ENCODE assay signal across 14 cellular contexts in genomic region chr3:134630506-134630905, GRCh38. TPM values are rescaled to one million over a fixed set of nuclear protein-coding genes. Genes with fewer than 3 reads are reported as not detected.
DNase-seq lines count a peak whose midpoint lies in the region; ATAC-seq and TF ChIP-seq lines count a peak whose summit lies in the region.
"Had no signal": no experiment of that assay in that cellular context is flagged by ENCODE, and none has a peak within 500 bp of the region (broad histone marks: within the 10 kb centered on the region; RNA-seq: fewer than 3 reads in every experiment).

No MANE protein-coding gene starts in this region.

- intact Hi-C loops in PC-9 (cut with micrococcal nuclease; ENCODE audit: unreplicated experiment), result no loop called here

- POLR2A ChIA-PET in AG04450 (lab: Yijun Ruan, JAX), result no interaction called here
- POLR2A ChIA-PET in PC-9 (lab: Charles Lee; ENCODE audit: unreplicated experiment), result no interaction called here

- peak; percentile 71 for TF ChIP-seq CTCF in AG04450 (IDR thresholded peaks at IDR 0.05; ENCODE audit: low read depth, low read length)
- TF ChIP-seq CTCF in GM12875 (IDR thresholded peaks at IDR 0.05; ENCODE audit: borderline replicate concordance, insufficient read depth, low read depth, low read length), result peak; percentile 38; the same call in 1 of the 2 replicates
- peak; percentile 46; the same call in 1 of the 2 replicates for TF ChIP-seq CTCF in PC-9 (conservative IDR thresholded peaks at IDR 0.05)
- peak; percentile 66 for TF ChIP-seq CTCF in fibroblast of mammary gland (conservative IDR thresholded peaks at IDR 0.05; ENCODE audit: control insufficient read depth, insufficient read depth, low read depth, low read length)

- H3K27me3 ChIP-seq in AG04450 (ENCODE audit: control insufficient read depth, insufficient read depth, low read length) (no peaks in the 10 kb centered on the region), PC-9 (ENCODE audit: insufficient read depth, low read depth) (no peaks in the 10 kb centered on the region; the same call in 1 of the 2 replicates)

- no peaks in the 10 kb centered on the region for H3K79me2 ChIP-seq in PC-9 (ENCODE audit: low read depth)

- BruUV-seq in PC-9 (replicated peaks; lab: Mats Ljungman, UMichigan), result no TSS peak

- DNase-seq in AG04450 (ENCODE audit: low read depth, low spot score) (no peak), PC-9 (no peak), fibroblast of mammary gland (ENCODE audit: low read depth) (peak; percentile 48), occipital lobe (lab: John Stamatoyannopoulos, UW) (no peak), NCI-H146 treated with DMSO at 0.1 percent for 48 hours (lab: John Stamatoyannopoulos, UW; ENCODE audit: unreplicated experiment) (no peak)
- DNase-seq in activated T-cell treated with anti-CD3 and anti-CD28 coated beads, Interleukin-2, amount 50 U/mL, for 48 hours, result no peak
- DNase-seq: activated naive CD4-positive, alpha-beta T cell treated with anti-CD3 and anti-CD28 coated beads, Interleukin-2, amount 50 U/mL, for 16 hours; immature natural killer cell; NCI-H1417 treated with DMSO at 0.1 percent for 48 hours; RPMI8226; stimulated activated CD4-positive, alpha-beta T cell treated with anti-CD3 and anti-CD28 coated beads, Interleukin-2, amount 100 ng/mL, for 48 hours had no signal

- no peaks in the 10 kb centered on the region for H3K36me3 ChIP-seq in PC-9 (ENCODE audit: low read depth)

- H3K4me1 ChIP-seq in PC-9 (replicated peaks; ENCODE audit: insufficient read depth), result no peaks in the 10 kb centered on the region

- H3K4me3 ChIP-seq in AG04450 (ENCODE audit: low read depth, low read length) (no peak overlapping the region), GM12875 (ENCODE audit: low read depth, low read length) (no peak overlapping the region), PC-9 (no peak overlapping the region), fibroblast of mammary gland (ENCODE audit: control insufficient read depth, low read depth, low read length) (no peak overlapping the region)

- no peak for ATAC-seq in GM18520 (IDR thresholded peaks at IDR 0.05; ENCODE audit: unreplicated experiment)

- no peak overlapping the region for H2AFZ ChIP-seq in PC-9

- CTCF ChIA-PET in AG04450 (lab: Charles Lee) (interaction anchor here (0.5 to 2.2 kb wide), 8 partner anchors 9 to 1414 kb away, joined by 3 to 15 read pairs (median 4); no protein-coding TSS in a partner anchor), PC-9 (lab: Charles Lee) (no interaction called here)

- no peak overlapping the region for H3K4me2 ChIP-seq in PC-9

- H3K27ac ChIP-seq in AG04450 (ENCODE audit: low read depth, low read length), result no peak overlapping the region
- no peak overlapping the region for H3K27ac ChIP-seq in PC-9

- no peaks in the 10 kb centered on the region for H4K20me1 ChIP-seq in PC-9 (ENCODE audit: insufficient read depth)

- no peaks in the 10 kb centered on the region for H3F3A ChIP-seq in PC-9 (ENCODE audit: insufficient read depth, low read depth)

- H3K9me3 ChIP-seq in AG04450 (ENCODE audit: control insufficient read depth, insufficient read depth, low read length) (no peaks in the 10 kb centered on the region), PC-9 (ENCODE audit: insufficient read depth, low read depth) (peaks cover 5% of the 10 kb centered on the region; the same call in 1 of the 2 replicates)

- H3K9me2 ChIP-seq in PC-9 (ENCODE audit: insufficient read depth), result no peaks in the 10 kb centered on the region

RNA-seq across cellular contexts. Expression of gene KY, which starts 20.3 kb away (rescaled TPM):
- polyA plus RNA-seq in AG04450 (2011; rRNA removed), result 0.04 and 0.09 TPM in 2 replicates
- polyA minus RNA-seq in AG04450 (2011; rRNA and poly(A)+ RNA removed), result not detected in 2 replicates
- total RNA-seq in PC-9 (2021), result not detected in 2 replicates
- total RNA-seq in occipital lobe, result 0.62 TPM
- total RNA-seq: subcutaneous adipose tissue had no signal
- polyA plus RNA-seq: immature natural killer cell had no signal
